In the genomic region with DNA sequence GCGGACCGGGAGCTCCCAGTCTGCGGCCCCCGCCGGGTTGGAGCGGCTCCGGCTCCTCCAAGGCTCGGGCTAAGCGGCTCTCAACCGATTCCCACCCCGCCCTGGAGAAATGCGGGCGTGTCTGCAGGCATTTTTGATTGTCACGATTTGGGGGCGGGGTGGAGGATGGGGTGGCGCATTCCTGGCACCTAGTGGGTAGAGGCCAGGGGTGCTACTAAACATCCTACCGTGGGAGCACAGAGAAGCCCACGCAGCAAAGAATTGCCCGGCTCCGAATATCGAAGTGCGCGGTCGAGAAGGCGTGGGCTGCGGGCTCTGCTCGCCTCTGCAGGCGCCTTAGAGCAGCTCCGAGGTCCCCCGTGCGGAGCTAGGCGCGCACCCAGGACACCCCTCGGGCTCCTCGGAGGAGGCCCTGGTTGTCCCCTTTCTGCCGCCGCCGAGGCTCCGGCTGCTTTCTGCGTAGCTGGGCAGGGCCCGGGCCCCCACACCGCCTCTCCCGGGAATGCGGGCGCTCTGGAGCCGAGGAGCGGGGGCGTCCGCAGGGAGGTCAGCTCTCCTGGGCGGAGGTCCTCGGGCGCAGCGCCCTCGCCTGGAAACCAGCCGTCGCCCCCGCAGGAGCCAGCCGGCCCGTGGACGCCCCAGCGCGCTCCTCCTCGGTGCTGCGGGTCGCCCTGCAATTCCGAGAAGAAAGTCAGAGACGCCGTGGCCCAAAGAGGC, we compare ENCODE assay signal across 9 cellular contexts. TPM values are rescaled to one million over a fixed set of nuclear protein-coding genes. Genes with fewer than 3 reads are reported as not detected.
DNase-seq lines count a peak whose midpoint lies in the region; ATAC-seq and TF ChIP-seq lines count a peak whose summit lies in the region.
"Had no signal": no experiment of that assay in that cellular context is flagged by ENCODE, and none has a peak within 500 bp of the region (broad histone marks: within the 10 kb centered on the region; RNA-seq: fewer than 3 reads in every experiment).

No MANE protein-coding gene starts in this region.

- intact Hi-C loops in head of caudate nucleus (cut with DNase I) (no loop called here), ovary (cut with DNase I) (loop anchor here in 1 of 4 donors (5.0 kb wide), 1 partner anchor 57 kb away; no protein-coding TSS in a partner anchor), vagina (cut with DNase I) (no loop called here)

- H3K36me3 ChIP-seq in ovary (no peaks in the 10 kb centered on the region), vagina (no peaks in the 10 kb centered on the region)

- H3K9me3 ChIP-seq in ovary (no peaks in the 10 kb centered on the region), vagina (no peaks in the 10 kb centered on the region)

- no peaks in the 10 kb centered on the region for H3K4me1 ChIP-seq in ovary (ENCODE audit: insufficient read depth)
- H3K4me1 ChIP-seq in vagina: peaks cover 21% of the 10 kb centered on the region

- H3K27ac ChIP-seq in ovary (no peak overlapping the region), vagina (peak overlapping the region; percentile 1)
- H3K27ac ChIP-seq: epithelial cell of prostate had no signal

- TF ChIP-seq EP300 in ovary (IDR thresholded peaks at IDR 0.05): no peak

- peak; percentile 30 for DNase-seq in A172 (ENCODE audit: low spot score)
- peak; percentile 39 for DNase-seq in NCI-H2171 treated with DMSO at 0.1 percent for 48 hours (lab: John Stamatoyannopoulos, UW)
- peak; percentile 54 for DNase-seq in activated naive CD4-positive, alpha-beta T cell treated with Interleukin-2 at 50 U/mL for 16 hours
- peak; percentile 14 to 86 (median 69) for DNase-seq in head of caudate nucleus
- DNase-seq in ovary: peak; percentile 28 to 62 (median 40)
- DNase-seq in vagina (ENCODE audit: extremely low spot score in 2 of 2): no peak
- DNase-seq in NCI-H1105 treated with DMSO at 0.1 percent for 48 hours (lab: John Stamatoyannopoulos, UW): no peak

- TF ChIP-seq CTCF in ovary (IDR thresholded peaks at IDR 0.05) (no peak), vagina (IDR thresholded peaks at IDR 0.05) (no peak)

- peak overlapping the region; percentile 39 for H3K4me3 ChIP-seq in ovary
- peak overlapping the region; percentile 45 to 65 for H3K4me3 ChIP-seq in vagina

- ATAC-seq in GM19463 (IDR thresholded peaks at IDR 0.05; ENCODE audit: unreplicated experiment): peak; percentile 61

- no peaks in the 10 kb centered on the region for H3K27me3 ChIP-seq in ovary
- no peaks in the 10 kb centered on the region for H3K27me3 ChIP-seq in vagina

- WGBS in ovary, 3 donors: 0 to 1% (median 0%) methylated on average over 62 to 68 of the region's 68 CpGs

- TF ChIP-seq POLR2A in ovary (IDR thresholded peaks at IDR 0.05): no peak
- no peak for TF ChIP-seq POLR2A in vagina (IDR thresholded peaks at IDR 0.05)

RNA-seq across cellular contexts. Expression of a gene that starts 16.5 kb away (rescaled TPM):
- total RNA-seq in A172 (2014; rRNA removed; shearing (Covaris generic)): 0.12 TPM in 1 of 2 replicates, not detected in the other
- total RNA-seq in ovary: under 1 TPM in 5 of 7 donors, not detected in 2; 0.07 to 0.34 (median 0.26) TPM
- polyA plus RNA-seq in ovary: 1 to 10 TPM in 1 of 2 donors, under 1 TPM in 1; 0.08 to 1.2 TPM
- 3.9 TPM for total RNA-seq in vagina

Comparison
In these comparisons a context has a peak if more than half of its experiments do, and no peak if none do; other contexts are left out.
1. DNase-seq: peak in A172 (single experiment), NCI-H2171 treated with DMSO at 0.1 percent for 48 hours (single experiment), activated naive CD4-positive, alpha-beta T cell treated with Interleukin-2 at 50 U/mL for 16 hours (single experiment), head of caudate nucleus (42 of 42) and ovary (5 of 5); none in vagina (0 of 2) and NCI-H1105 treated with DMSO at 0.1 percent for 48 hours (single experiment).